In the genomic region with DNA sequence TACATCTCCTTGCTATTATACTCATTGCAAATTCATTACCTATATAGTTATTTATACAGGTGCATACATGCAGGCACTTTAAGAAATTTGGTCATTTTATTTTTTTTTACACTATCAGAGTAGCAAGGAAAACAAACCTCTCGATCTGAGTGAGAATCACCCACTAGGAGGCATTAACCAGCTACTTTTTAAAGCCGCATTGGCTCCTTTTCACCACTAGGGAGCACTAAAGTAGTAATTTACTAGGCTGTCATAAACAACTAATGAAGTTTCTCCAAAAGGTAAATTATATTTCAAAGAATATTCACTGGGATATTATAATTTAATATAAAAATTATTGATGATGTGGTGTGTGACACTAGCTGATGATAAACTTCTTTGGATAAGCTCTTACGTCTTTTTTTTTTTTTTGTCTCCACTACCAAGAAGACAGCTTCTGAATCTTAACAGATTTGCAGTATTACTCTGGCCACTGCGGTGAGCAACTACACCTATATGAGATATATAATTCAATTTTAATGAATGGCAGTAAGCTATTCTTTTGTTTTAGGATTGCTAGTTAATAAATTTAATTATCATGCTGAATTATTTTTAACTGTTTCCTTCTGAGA, we compare ENCODE assay signal across 8 cellular contexts.
DNase-seq lines count a peak whose midpoint lies in the region; ATAC-seq and TF ChIP-seq lines count a peak whose summit lies in the region.

No MANE protein-coding gene starts in this region.

- no peak for DNase-seq in BJ (ENCODE audit: low read depth)
- DNase-seq in NCI-H1417 treated with DMSO at 0.1 percent for 48 hours (lab: John Stamatoyannopoulos, UW): peak; percentile 71
- peak; percentile 58 for DNase-seq in fibroblast of the aortic adventitia (ENCODE audit: low read depth)
- DNase-seq in pulmonary artery endothelial cell (ENCODE audit: low read depth, low spot score): peak; percentile 13
- DNase-seq in NK-92 treated with Interleukin-12 subunit alpha and Interleukin-12 subunit beta, amount 100 ng/mL, for 24 hours (lab: John Stamatoyannopoulos, UW): no peak

- H3K27me3 ChIP-seq in BJ (ENCODE audit: control insufficient read depth, insufficient read depth, low read length): no peaks in the 10 kb centered on the region

- ATAC-seq in GM18511 (IDR thresholded peaks at IDR 0.05; ENCODE audit: unreplicated experiment) (peak; percentile 95), HG02852 (IDR thresholded peaks at IDR 0.05; ENCODE audit: unreplicated experiment) (peak; percentile 98), SK-N-SH treated with all-trans-retinoic acid at 6 μM for 48 hours (peak; percentile 85)

- POLR2A ChIA-PET in BJ (lab: Charles Lee): no interaction called here

- TF ChIP-seq CTCF in BJ (IDR thresholded peaks at IDR 0.05; ENCODE audit: insufficient read depth, low read depth, low read length): peak; percentile 87
- peak; percentile 88 for TF ChIP-seq CTCF in fibroblast of the aortic adventitia (IDR thresholded peaks at IDR 0.05; ENCODE audit: insufficient read depth, low read length)

- no peaks in the 10 kb centered on the region for H3K36me3 ChIP-seq in BJ (ENCODE audit: control insufficient read depth, insufficient read depth, low read length)

- H3K4me3 ChIP-seq in BJ (ENCODE audit: low read depth, low read length) (no peak overlapping the region), fibroblast of the aortic adventitia (ENCODE audit: low read depth, low read length) (no peak overlapping the region)

- CTCF ChIA-PET in BJ (lab: Yijun Ruan, JAX): interaction anchor here (0.6 to 2.5 kb wide), 17 partner anchors 10 to 691 kb away, joined by 3 to 19 read pairs (median 3); no protein-coding TSS in a partner anchor

TF ChIP-seq in SK-N-SH treated with all-trans-retinoic acid at 6 μM for 48 hours, 23 proteins besides CTCF, POLR2A, EP300 and RAD21:
- no peak for TF ChIP-seq ZC3H10 (CRISPR knock-in tag; IDR thresholded peaks at IDR 0.05)
- no peak for TF ChIP-seq ISL1 (CRISPR knock-in tag; IDR thresholded peaks at IDR 0.05)
- TF ChIP-seq, protein P1, sequence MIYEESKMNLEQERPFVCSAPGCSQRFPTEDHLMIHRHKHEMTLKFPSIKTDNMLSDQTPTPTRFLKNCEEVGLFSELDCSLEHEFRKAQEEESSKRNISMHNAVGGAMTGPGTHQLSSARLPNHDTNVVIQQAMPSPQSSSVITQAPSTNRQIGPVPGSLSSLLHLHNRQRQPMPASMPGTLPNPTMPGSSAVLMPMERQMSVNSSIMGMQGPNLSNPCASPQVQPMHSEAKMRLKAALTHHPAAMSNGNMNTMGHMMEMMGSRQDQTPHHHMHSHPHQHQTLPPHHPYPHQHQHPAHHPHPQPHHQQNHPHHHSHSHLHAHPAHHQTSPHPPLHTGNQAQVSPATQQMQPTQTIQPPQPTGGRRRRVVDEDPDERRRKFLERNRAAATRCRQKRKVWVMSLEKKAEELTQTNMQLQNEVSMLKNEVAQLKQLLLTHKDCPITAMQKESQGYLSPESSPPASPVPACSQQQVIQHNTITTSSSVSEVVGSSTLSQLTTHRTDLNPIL (CRISPR knock-in tag; IDR thresholded peaks at IDR 0.05; ENCODE audit: low read depth): no peak
- TF ChIP-seq, protein P2, sequence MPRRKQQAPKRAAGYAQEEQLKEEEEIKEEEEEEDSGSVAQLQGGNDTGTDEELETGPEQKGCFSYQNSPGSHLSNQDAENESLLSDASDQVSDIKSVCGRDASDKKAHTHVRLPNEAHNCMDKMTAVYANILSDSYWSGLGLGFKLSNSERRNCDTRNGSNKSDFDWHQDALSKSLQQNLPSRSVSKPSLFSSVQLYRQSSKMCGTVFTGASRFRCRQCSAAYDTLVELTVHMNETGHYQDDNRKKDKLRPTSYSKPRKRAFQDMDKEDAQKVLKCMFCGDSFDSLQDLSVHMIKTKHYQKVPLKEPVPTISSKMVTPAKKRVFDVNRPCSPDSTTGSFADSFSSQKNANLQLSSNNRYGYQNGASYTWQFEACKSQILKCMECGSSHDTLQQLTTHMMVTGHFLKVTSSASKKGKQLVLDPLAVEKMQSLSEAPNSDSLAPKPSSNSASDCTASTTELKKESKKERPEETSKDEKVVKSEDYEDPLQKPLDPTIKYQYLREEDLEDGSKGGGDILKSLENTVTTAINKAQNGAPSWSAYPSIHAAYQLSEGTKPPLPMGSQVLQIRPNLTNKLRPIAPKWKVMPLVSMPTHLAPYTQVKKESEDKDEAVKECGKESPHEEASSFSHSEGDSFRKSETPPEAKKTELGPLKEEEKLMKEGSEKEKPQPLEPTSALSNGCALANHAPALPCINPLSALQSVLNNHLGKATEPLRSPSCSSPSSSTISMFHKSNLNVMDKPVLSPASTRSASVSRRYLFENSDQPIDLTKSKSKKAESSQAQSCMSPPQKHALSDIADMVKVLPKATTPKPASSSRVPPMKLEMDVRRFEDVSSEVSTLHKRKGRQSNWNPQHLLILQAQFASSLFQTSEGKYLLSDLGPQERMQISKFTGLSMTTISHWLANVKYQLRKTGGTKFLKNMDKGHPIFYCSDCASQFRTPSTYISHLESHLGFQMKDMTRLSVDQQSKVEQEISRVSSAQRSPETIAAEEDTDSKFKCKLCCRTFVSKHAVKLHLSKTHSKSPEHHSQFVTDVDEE (CRISPR knock-in tag; IDR thresholded peaks at IDR 0.05): no peak
- TF ChIP-seq ESRRG (CRISPR knock-in tag; IDR thresholded peaks at IDR 0.05): no peak
- no peak for TF ChIP-seq RARB (CRISPR knock-in tag; IDR thresholded peaks at IDR 0.05)
- TF ChIP-seq ZNF70 (CRISPR knock-in tag; IDR thresholded peaks at IDR 0.05): no peak
- TF ChIP-seq TCF4 (CRISPR knock-in tag; IDR thresholded peaks at IDR 0.05; ENCODE audit: borderline replicate concordance): no peak

Comparison
In these comparisons a context has a peak if more than half of its experiments do, and no peak if none do; other contexts are left out.
1. DNase-seq: peak in NCI-H1417 treated with DMSO at 0.1 percent for 48 hours (single experiment), fibroblast of the aortic adventitia (single experiment) and pulmonary artery endothelial cell (single experiment); none in BJ (single experiment) and NK-92 treated with Interleukin-12 subunit alpha and Interleukin-12 subunit beta, amount 100 ng/mL, for 24 hours (single experiment).
2. Peak in every context shown above with its lines, with median percentiles within 50 percentile points of each other: ATAC-seq.